In the genomic region with DNA sequence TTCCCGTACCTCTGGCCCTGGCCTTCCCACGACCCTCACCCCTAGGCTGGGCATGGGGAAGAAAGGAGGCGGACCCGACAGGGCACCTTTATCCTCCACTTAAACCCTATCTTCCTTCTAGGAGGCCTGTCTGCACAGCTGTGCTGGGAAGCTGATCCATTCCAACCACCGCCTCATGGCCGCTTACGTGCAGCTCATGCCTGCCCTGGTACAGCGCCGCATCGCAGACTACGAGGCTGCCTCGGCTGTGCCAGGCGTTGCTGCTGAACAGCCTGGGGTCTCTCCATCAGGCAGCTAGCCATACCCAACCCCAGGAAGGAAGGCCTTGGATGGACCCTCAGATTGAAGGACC, we compare ENCODE assay signal across 8 cellular contexts. TPM values are rescaled to one million over a fixed set of nuclear protein-coding genes. Genes with fewer than 3 reads are reported as not detected.
DNase-seq lines count a peak whose midpoint lies in the region; ATAC-seq and TF ChIP-seq lines count a peak whose summit lies in the region.

No MANE protein-coding gene starts in this region.

- peak overlapping the region; percentile 94 for H3K4me3 Mint-ChIP-seq in activated T-cell treated with anti-CD3 and anti-CD28 coated beads, Interleukin-2, amount 50 U/mL, for 72 hours

- H3K4me1 Mint-ChIP-seq in activated T-cell treated with anti-CD3 and anti-CD28 coated beads, Interleukin-2, amount 50 U/mL, for 72 hours (ENCODE audit: low read depth): peaks cover 40% of the 10 kb centered on the region

- intact Hi-C loops in prostate gland (cut with DNase I): loop anchor here (5.0 kb wide), 2 partner anchors 120 to 200 kb away; a partner anchor contains a TSS

- TF ChIP-seq POLR2A in prostate gland (IDR thresholded peaks at IDR 0.05): no peak

- CTCF ChIA-PET in SK-N-SH (lab: Yijun Ruan, JAX): interaction anchor here (1.0 to 2.1 kb wide), 8 partner anchors 16 to 231 kb away, joined by 3 to 8 read pairs (median 4); a partner anchor contains a TSS

- H3K36me3 Mint-ChIP-seq in activated T-cell treated with anti-CD3 and anti-CD28 coated beads, Interleukin-2, amount 50 U/mL, for 72 hours (ENCODE audit: insufficient read depth in 2 of 2): peaks cover 6 to 10% of the 10 kb centered on the region in 2 donors

- peak overlapping the region; percentile 84 to 85 for H3K27ac ChIP-seq in SK-N-SH (ENCODE audit: low read depth in 2 of 2, low read length in 1 of 2)
- peak overlapping the region; percentile 94 for H3K27ac ChIP-seq in prostate gland

- H3K27me3 ChIP-seq in SK-N-SH (ENCODE audit: insufficient read depth) (no peaks in the 10 kb centered on the region), prostate gland (replicated peaks; ENCODE audit: insufficient read depth) (no peaks in the 10 kb centered on the region)

- ATAC-seq in activated T-cell treated with anti-CD3 and anti-CD28 coated beads, Interleukin-2, amount 50 U/mL, for 72 hours (replicated peaks in 1 of 2): no peak

- H3K27me3 Mint-ChIP-seq in activated T-cell treated with anti-CD3 and anti-CD28 coated beads, Interleukin-2, amount 50 U/mL, for 72 hours (ENCODE audit: low read depth): no peaks in the 10 kb centered on the region

- DNase-seq in activated T-cell treated with anti-CD3 and anti-CD28 coated beads, Interleukin-2, amount 50 U/mL, for 72 hours: no peak
- DNase-seq in activated T-cell treated with anti-CD3 and anti-CD28 coated beads for 4 hours (no peak), SK-N-SH (no peak), fibroblast of mammary gland (ENCODE audit: low read depth) (no peak), prostate gland (ENCODE audit: low spot score) (no peak), SK-N-DZ (ENCODE audit: low spot score) (no peak), GOT3 (lab: John Stamatoyannopoulos, UW) (no peak), Kasumi-1 (lab: John Stamatoyannopoulos, UW) (no peak)

- peak overlapping the region; percentile 89 to 100 for H3K4me3 ChIP-seq in SK-N-SH (ENCODE audit: low read depth in 2 of 2, low read length in 1 of 2)
- peak overlapping the region; percentile 98 for H3K4me3 ChIP-seq in fibroblast of mammary gland (ENCODE audit: control insufficient read depth, low read depth, low read length)
- H3K4me3 ChIP-seq in prostate gland: peak overlapping the region; percentile 62 to 75

- H3K27ac Mint-ChIP-seq in activated T-cell treated with anti-CD3 and anti-CD28 coated beads, Interleukin-2, amount 50 U/mL, for 72 hours: peak overlapping the region; percentile 87

- H3K9ac ChIP-seq in SK-N-SH: peak overlapping the region; percentile 96

- H3K79me2 ChIP-seq in SK-N-SH (ENCODE audit: insufficient read depth): peaks cover 77% of the 10 kb centered on the region

- H3F3A ChIP-seq in SK-N-SH (replicated peaks; ENCODE audit: insufficient read depth): peaks cover 10% of the 10 kb centered on the region

- H3K9me3 Mint-ChIP-seq in activated T-cell treated with anti-CD3 and anti-CD28 coated beads, Interleukin-2, amount 50 U/mL, for 72 hours: no peaks in the 10 kb centered on the region

- H2AFZ ChIP-seq in SK-N-SH (ENCODE audit: low read depth): no peak overlapping the region

- no peak for TF ChIP-seq CTCF in SK-N-SH (IDR thresholded peaks at IDR 0.05)
- TF ChIP-seq CTCF in fibroblast of mammary gland (conservative IDR thresholded peaks at IDR 0.05; ENCODE audit: control insufficient read depth, insufficient read depth, low read depth, low read length): no peak
- TF ChIP-seq CTCF in prostate gland (IDR thresholded peaks at IDR 0.05): no peak

- TF ChIP-seq EP300 in SK-N-SH (IDR thresholded peaks at IDR 0.05; ENCODE audit: borderline replicate concordance in 1 of 2, low read depth in 1 of 2, low read length in 1 of 2): no peak

- TF ChIP-seq RAD21 in SK-N-SH (IDR thresholded peaks at IDR 0.05; ENCODE audit: low read length): no peak

- H3K36me3 ChIP-seq in SK-N-SH (replicated peaks in 1 of 2; ENCODE audit: control insufficient read depth in 1 of 2, insufficient read depth in 2 of 2, low read length in 1 of 2): peaks cover 43 to 72% of the 10 kb centered on the region in 2 experiments
- peaks cover 0 to 10% of the 10 kb centered on the region in 2 donors for H3K36me3 ChIP-seq in prostate gland

- H3K9me3 ChIP-seq in SK-N-SH (no peaks in the 10 kb centered on the region), prostate gland (no peaks in the 10 kb centered on the region)

- WGBS in SK-N-SH (ENCODE audit: low lambda C conversion rate): 5% methylated on average over 10 of the region's 13 CpGs
- WGBS in prostate gland: 6% methylated on average over 13 of the region's 13 CpGs

- peaks cover 6% of the 10 kb centered on the region; the same call in 1 of the 2 replicates for H4K20me1 ChIP-seq in SK-N-SH (ENCODE audit: insufficient read depth)

- no peaks in the 10 kb centered on the region for H3K9me2 ChIP-seq in SK-N-SH

- peak overlapping the region; percentile 99 for H3K4me2 ChIP-seq in SK-N-SH

- POLR2A ChIA-PET in SK-N-SH (lab: Yijun Ruan, JAX): interaction anchor here (1.1 to 1.6 kb wide), 5 partner anchors 8 to 201 kb away, joined by 3 to 9 read pairs (median 4); a partner anchor contains a TSS

- H3K4me1 ChIP-seq in SK-N-SH (ENCODE audit: control insufficient read depth in 1 of 2, insufficient read depth in 2 of 2, low read depth in 1 of 2, low read length in 1 of 2): peaks cover 12 to 21% of the 10 kb centered on the region in 2 experiments
- H3K4me1 ChIP-seq in prostate gland (replicated peaks): peaks cover 16% of the 10 kb centered on the region

TF ChIP-seq in SK-N-SH, 30 proteins besides CTCF, POLR2A, EP300 and RAD21 (continues in another document):
- TF ChIP-seq FOXJ3 (CRISPR knock-in tag; IDR thresholded peaks at IDR 0.05): no peak
- TF ChIP-seq MEF2A (IDR thresholded peaks at IDR 0.05; ENCODE audit: borderline replicate concordance, low read depth): no peak
- TF ChIP-seq, protein P1, sequence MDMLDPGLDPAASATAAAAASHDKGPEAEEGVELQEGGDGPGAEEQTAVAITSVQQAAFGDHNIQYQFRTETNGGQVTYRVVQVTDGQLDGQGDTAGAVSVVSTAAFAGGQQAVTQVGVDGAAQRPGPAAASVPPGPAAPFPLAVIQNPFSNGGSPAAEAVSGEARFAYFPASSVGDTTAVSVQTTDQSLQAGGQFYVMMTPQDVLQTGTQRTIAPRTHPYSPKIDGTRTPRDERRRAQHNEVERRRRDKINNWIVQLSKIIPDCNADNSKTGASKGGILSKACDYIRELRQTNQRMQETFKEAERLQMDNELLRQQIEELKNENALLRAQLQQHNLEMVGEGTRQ (IDR thresholded peaks at IDR 0.05; ENCODE audit: borderline replicate concordance, low read depth, low read length): no peak
- no peak for TF ChIP-seq EZH2phosphoT487 (IDR thresholded peaks at IDR 0.05; ENCODE audit: borderline replicate concordance, low read depth)
- no peak for TF ChIP-seq SIN3A (IDR thresholded peaks at IDR 0.05; ENCODE audit: borderline replicate concordance, low read depth, low read length)
- no peak for TF ChIP-seq ELF1 (IDR thresholded peaks at IDR 0.05)
- TF ChIP-seq, protein P2, sequence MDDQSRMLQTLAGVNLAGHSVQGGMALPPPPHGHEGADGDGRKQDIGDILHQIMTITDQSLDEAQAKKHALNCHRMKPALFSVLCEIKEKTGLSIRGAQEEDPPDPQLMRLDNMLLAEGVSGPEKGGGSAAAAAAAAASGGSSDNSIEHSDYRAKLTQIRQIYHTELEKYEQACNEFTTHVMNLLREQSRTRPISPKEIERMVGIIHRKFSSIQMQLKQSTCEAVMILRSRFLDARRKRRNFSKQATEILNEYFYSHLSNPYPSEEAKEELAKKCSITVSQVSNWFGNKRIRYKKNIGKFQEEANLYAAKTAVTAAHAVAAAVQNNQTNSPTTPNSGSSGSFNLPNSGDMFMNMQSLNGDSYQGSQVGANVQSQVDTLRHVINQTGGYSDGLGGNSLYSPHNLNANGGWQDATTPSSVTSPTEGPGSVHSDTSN (IDR thresholded peaks at IDR 0.05): no peak

RNA-seq across cellular contexts. Expression of a gene that starts 0.6 kb away (rescaled TPM):
- 10 to 100 TPM; 32.7 to 35.1 TPM for total RNA-seq in activated T-cell treated with anti-CD3 and anti-CD28 coated beads, Interleukin-2, amount 50 U/mL, for 72 hours
- polyA plus RNA-seq in SK-N-SH (2012; rRNA removed): 26.2 and 33.1 TPM in 2 replicates
- polyA plus RNA-seq in SK-N-SH (2012; cell fraction: cytosol; rRNA removed): 27.9 and 29.1 TPM in 2 replicates
- polyA plus RNA-seq in SK-N-SH (2012; cell fraction: nucleus; rRNA removed): 33.7 and 42.6 TPM in 2 replicates
- total RNA-seq in prostate gland: 10 to 100 TPM; 29.4 to 35.6 TPM
- polyA plus RNA-seq in SK-N-DZ (2014; cell fraction: cytosol; rRNA removed): 36.1 and 40.7 TPM in 2 replicates
- polyA plus RNA-seq in SK-N-DZ (2014; cell fraction: nucleus; rRNA removed): 35.2 and 39.5 TPM in 2 replicates

RNA-seq across cellular contexts. Expression of a gene that starts 0.8 kb away (rescaled TPM):
- total RNA-seq in activated T-cell treated with anti-CD3 and anti-CD28 coated beads, Interleukin-2, amount 50 U/mL, for 72 hours: 10 to 100 TPM; 45.9 to 48.2 TPM
- 128 and 162 TPM in 2 replicates for polyA plus RNA-seq in SK-N-SH (2012; rRNA removed)
- polyA plus RNA-seq in SK-N-SH (2012; cell fraction: cytosol; rRNA removed): 77.6 and 102 TPM in 2 replicates
- 270 and 389 TPM in 2 replicates for polyA plus RNA-seq in SK-N-SH (2012; cell fraction: nucleus; rRNA removed)
- 100 to 1,000 TPM in 1 of 2 donors, 10 to 100 TPM in 1; 87.3 to 110 TPM for total RNA-seq in prostate gland
- polyA plus RNA-seq in SK-N-DZ (2014; cell fraction: cytosol; rRNA removed): 53.2 and 57.3 TPM in 2 replicates
- polyA plus RNA-seq in SK-N-DZ (2014; cell fraction: nucleus; rRNA removed): 117 and 126 TPM in 2 replicates

RNA-seq across cellular contexts. Expression of a gene that starts 8.2 kb away (rescaled TPM):
- total RNA-seq in activated T-cell treated with anti-CD3 and anti-CD28 coated beads, Interleukin-2, amount 50 U/mL, for 72 hours: 1 to 10 TPM; 8.4 to 9.2 TPM
- 22.8 and 26.6 TPM in 2 replicates for polyA plus RNA-seq in SK-N-SH (2012; rRNA removed)
- polyA plus RNA-seq in SK-N-SH (2012; cell fraction: cytosol; rRNA removed): 6.0 and 10.2 TPM in 2 replicates
- polyA plus RNA-seq in SK-N-SH (2012; cell fraction: nucleus; rRNA removed): 136 and 151 TPM in 2 replicates
- total RNA-seq in prostate gland: 10 to 100 TPM; 20.3 to 23.7 TPM
- 20.6 and 27.3 TPM in 2 replicates for polyA plus RNA-seq in SK-N-DZ (2014; cell fraction: cytosol; rRNA removed)
- 121 and 143 TPM in 2 replicates for polyA plus RNA-seq in SK-N-DZ (2014; cell fraction: nucleus; rRNA removed)

RNA-seq across cellular contexts. Expression of a gene that starts 15.2 kb away (rescaled TPM):
- total RNA-seq in activated T-cell treated with anti-CD3 and anti-CD28 coated beads, Interleukin-2, amount 50 U/mL, for 72 hours: 10 to 100 TPM; 38.5 to 44.4 TPM
- 5.3 and 7.6 TPM in 2 replicates for polyA plus RNA-seq in SK-N-SH (2012; rRNA removed)
- 1.3 and 1.8 TPM in 2 replicates for polyA plus RNA-seq in SK-N-SH (2012; cell fraction: cytosol; rRNA removed)
- 47.4 and 50.7 TPM in 2 replicates for polyA plus RNA-seq in SK-N-SH (2012; cell fraction: nucleus; rRNA removed)
- 10 to 100 TPM; 11.5 to 31.4 TPM for total RNA-seq in prostate gland
- 1.8 and 5.8 TPM in 2 replicates for polyA plus RNA-seq in SK-N-DZ (2014; cell fraction: cytosol; rRNA removed)
- polyA plus RNA-seq in SK-N-DZ (2014; cell fraction: nucleus; rRNA removed): 18.9 and 35.9 TPM in 2 replicates

RNA-seq across cellular contexts. Expression of a gene that starts 41.1 kb away (rescaled TPM):
- 1 to 10 TPM; 1.2 to 1.6 TPM for total RNA-seq in activated T-cell treated with anti-CD3 and anti-CD28 coated beads, Interleukin-2, amount 50 U/mL, for 72 hours
- 1.8 and 2.3 TPM in 2 replicates for polyA plus RNA-seq in SK-N-SH (2012; rRNA removed)
- 0.24 and 0.34 TPM in 2 replicates for polyA plus RNA-seq in SK-N-SH (2012; cell fraction: cytosol; rRNA removed)
- 21.2 and 22.4 TPM in 2 replicates for polyA plus RNA-seq in SK-N-SH (2012; cell fraction: nucleus; rRNA removed)
- 1 to 10 TPM; 1.2 to 4.7 TPM for total RNA-seq in prostate gland
- polyA plus RNA-seq in SK-N-DZ (2014; cell fraction: cytosol; rRNA removed): 1.9 and 3.7 TPM in 2 replicates
- polyA plus RNA-seq in SK-N-DZ (2014; cell fraction: nucleus; rRNA removed): 2.2 and 6.6 TPM in 2 replicates
